32 cellular contexts compared by ENCODE assay signal in genomic region chr15:77291107-77291506, GRCh38.
"Had no signal": no experiment of that assay in that cellular context is flagged by ENCODE, and none has a peak within 500 bp of the region (broad histone marks: within the 10 kb centered on the region; RNA-seq: fewer than 3 reads in every experiment).

No MANE protein-coding gene starts in this region.

- FAIRE-seq: astrocyte, bronchial epithelial cell had no signal

- H3K27ac ChIP-seq: adrenal gland, ascending aorta, body of pancreas, brain microvascular endothelial cell, breast epithelium, cardiac muscle cell had no signal

- H3K9me3 ChIP-seq: adrenal gland, ascending aorta, body of pancreas, breast epithelium had no signal

- DNase-seq: activated effector memory CD4-positive, alpha-beta T cell treated with anti-CD3 and anti-CD28 coated beads, Interleukin-2, amount 50 U/mL, for 16 hours; activated effector memory CD4-positive, alpha-beta T cell treated with Interleukin-2 at 50 U/mL for 16 hours; activated gamma-delta T cell; activated gamma-delta T cell treated with Interleukin-2 at 50 U/mL for 16 hours; activated naive CD4-positive, alpha-beta T cell; activated naive CD4-positive, alpha-beta T cell treated with anti-CD3 and anti-CD28 coated beads for 36 hours; activated naive CD4-positive, alpha-beta T cell treated with anti-CD3 and anti-CD28 coated beads, Interleukin-2, amount 10 ng/mL, durations not matched to agents 7 days and 5 days; activated naive CD4-positive, alpha-beta T cell treated with anti-CD3 and anti-CD28 coated beads, Interleukin-2, amount 50 U/mL, for 16 hours; activated naive CD4-positive, alpha-beta T cell treated with Interleukin-2 at 50 U/mL for 16 hours; activated naive CD8-positive, alpha-beta T cell treated with anti-CD3 and anti-CD28 coated beads for 36 hours; activated naive CD8-positive, alpha-beta T cell treated with anti-CD3 and anti-CD28 coated beads, Interleukin-2, amount 10 ng/mL, durations not matched to agents 7 days and 5 days; activated naive CD8-positive, alpha-beta T cell treated with anti-CD3 and anti-CD28 coated beads, Interleukin-2, amount 50 U/mL, for 24 hours; activated T-cell treated with anti-CD3 and anti-CD28 coated beads, Interleukin-2, amount 50 U/mL, for 1 hour; activated T-cell treated with anti-CD3 and anti-CD28 coated beads, Interleukin-2, amount 50 U/mL, for 24 hours; activated T-cell treated with anti-CD3 and anti-CD28 coated beads, Interleukin-2, amount 50 U/mL, for 4 hours; activated T-cell treated with anti-CD3 and anti-CD28 coated beads, Interleukin-2, amount 50 U/mL, for 48 hours; activated T-cell treated with anti-CD3 and anti-CD28 coated beads, Interleukin-2, amount 50 U/mL, for 72 hours; adrenal gland; amniotic stem cell; amygdala; anterior cingulate cortex; aorta; body of pancreas; brain microvascular endothelial cell; caudate nucleus; central memory CD4-positive, alpha-beta T cell; cerebellar nuclear complex had no signal

- H3K36me3 ChIP-seq: adrenal gland, ascending aorta, brain microvascular endothelial cell, breast epithelium, cardiac muscle cell had no signal

- H3K27me3 ChIP-seq: adrenal gland, ascending aorta, body of pancreas, brain microvascular endothelial cell, breast epithelium, cardiac muscle cell had no signal

- H3K4me3 ChIP-seq: adrenal gland, ascending aorta, body of pancreas, breast epithelium, cardiac muscle cell had no signal

- H3K4me1 ChIP-seq: ascending aorta, breast epithelium had no signal
